8 cellular contexts compared by ENCODE assay signal in genomic region chr17:48997103-48997826, GRCh38. TPM values are rescaled to one million over a fixed set of nuclear protein-coding genes. Genes with fewer than 3 reads are reported as not detected.
DNase-seq lines count a peak whose midpoint lies in the region; ATAC-seq and TF ChIP-seq lines count a peak whose summit lies in the region.

TSS of gene IGF2BP1 (plus strand) at chr17:48997385. CDS start at chr17:48997746, 361 bp downstream.

- no peaks in the 10 kb centered on the region for H3K36me3 ChIP-seq in upper lobe of right lung

- peak; percentile 38 for DNase-seq in COLO829 (ENCODE audit: low spot score)
- DNase-seq in Jurkat, Clone E6-1 (ENCODE audit: low read depth, low spot score) = peak; percentile 46
- DNase-seq in activated T-helper 2 cell treated with anti-CD3 and anti-CD28 coated beads, Interferon-gamma antibody, Interleukin-2, Interleukin-4, amounts not matched to agents 10 μg/mL and 5 μg/mL and 100 μg/mL, durations not matched to agents 14 hours and 24 hours and 36 hours (ENCODE audit: low spot score) = no peak
- no peak for DNase-seq in upper lobe of right lung
- DNase-seq in nucleus accumbens (lab: John Stamatoyannopoulos, UW) = no peak
- no peak for DNase-seq in Kasumi-1 (lab: John Stamatoyannopoulos, UW)

- H3K9me3 ChIP-seq in iPS-18c (ENCODE audit: control insufficient read depth, insufficient read depth, low read length) (no peaks in the 10 kb centered on the region), upper lobe of right lung (no peaks in the 10 kb centered on the region)

- H3K4me3 Mint-ChIP-seq in activated T-helper 2 cell treated with anti-CD3 and anti-CD28 coated beads, Interferon-gamma antibody, Interleukin-2, Interleukin-4, amounts not matched to agents 10 μg/mL and 5 μg/mL and 100 μg/mL, durations not matched to agents 14 hours and 24 hours and 36 hours (ENCODE audit: low read depth) = peak within 1 kb of the TSS; percentile 30

- H3K27me3 Mint-ChIP-seq in activated T-helper 2 cell treated with anti-CD3 and anti-CD28 coated beads, Interferon-gamma antibody, Interleukin-2, Interleukin-4, amounts not matched to agents 10 μg/mL and 5 μg/mL and 100 μg/mL, durations not matched to agents 14 hours and 24 hours and 36 hours (ENCODE audit: low read depth) = peaks cover 81% of the 10 kb centered on the region

- H3K36me3 Mint-ChIP-seq in activated T-helper 2 cell treated with anti-CD3 and anti-CD28 coated beads, Interferon-gamma antibody, Interleukin-2, Interleukin-4, amounts not matched to agents 10 μg/mL and 5 μg/mL and 100 μg/mL, durations not matched to agents 14 hours and 24 hours and 36 hours (ENCODE audit: low read depth) = no peaks in the 10 kb centered on the region

- no peaks in the 10 kb centered on the region for H3K9me3 Mint-ChIP-seq in activated T-helper 2 cell treated with anti-CD3 and anti-CD28 coated beads, Interferon-gamma antibody, Interleukin-2, Interleukin-4, amounts not matched to agents 10 μg/mL and 5 μg/mL and 100 μg/mL, durations not matched to agents 14 hours and 24 hours and 36 hours

- H3K4me1 Mint-ChIP-seq in activated T-helper 2 cell treated with anti-CD3 and anti-CD28 coated beads, Interferon-gamma antibody, Interleukin-2, Interleukin-4, amounts not matched to agents 10 μg/mL and 5 μg/mL and 100 μg/mL, durations not matched to agents 14 hours and 24 hours and 36 hours (ENCODE audit: low read depth) = peaks cover 9% of the 10 kb centered on the region

- peak within 1 kb of the TSS; percentile 39 for H3K27ac Mint-ChIP-seq in activated T-helper 2 cell treated with anti-CD3 and anti-CD28 coated beads, Interferon-gamma antibody, Interleukin-2, Interleukin-4, amounts not matched to agents 10 μg/mL and 5 μg/mL and 100 μg/mL, durations not matched to agents 14 hours and 24 hours and 36 hours

- ATAC-seq in upper lobe of right lung (peak; percentile 31), GM19023 (IDR thresholded peaks at IDR 0.05; ENCODE audit: unreplicated experiment) (no peak)

- no peak for TF ChIP-seq CTCF in upper lobe of right lung (IDR thresholded peaks at IDR 0.05)

- peaks cover 10% of the 10 kb centered on the region for H3K4me1 ChIP-seq in upper lobe of right lung

- intact Hi-C loops in activated T-helper 2 cell treated with anti-CD3 and anti-CD28 coated beads, Interferon-gamma antibody, Interleukin-2, Interleukin-4, amounts not matched to agents 10 μg/mL and 5 μg/mL and 100 μg/mL, durations not matched to agents 14 hours and 24 hours and 36 hours (cut with micrococcal nuclease) = loop anchor here (5.0 kb wide), 4 partner anchors 245 to 500 kb away; partner anchors contain the start of genes HOXB7 and NGFR
- intact Hi-C loops in upper lobe of right lung (cut with DNase I) = no loop called here

- peak within 1 kb of the TSS; percentile 76 for H3K4me3 ChIP-seq in Jurkat, Clone E6-1 (ENCODE audit: low read length)
- H3K4me3 ChIP-seq in iPS-18c (ENCODE audit: insufficient read depth, low read depth, low read length) = peak within 1 kb of the TSS; percentile 92
- no peak within 1 kb of the TSS for H3K4me3 ChIP-seq in upper lobe of right lung

- H3K27me3 ChIP-seq in upper lobe of right lung = peaks cover 97% of the 10 kb centered on the region

- no peak within 1 kb of the TSS for H3K27ac ChIP-seq in upper lobe of right lung

RNA-seq across cellular contexts. Expression of gene IGF2BP1, which starts in this region (rescaled TPM):
- polyA plus RNA-seq in Jurkat, Clone E6-1 (2012; ENCODE audit: insufficient read depth, insufficient read length) = 29.5 TPM
- total RNA-seq in activated T-helper 2 cell treated with anti-CD3 and anti-CD28 coated beads, Interferon-gamma antibody, Interleukin-2, Interleukin-4, amounts not matched to agents 10 μg/mL and 5 μg/mL and 100 μg/mL, durations not matched to agents 14 hours and 24 hours and 36 hours = 0.09 and 0.32 TPM in 2 replicates
- total RNA-seq in upper lobe of right lung = not detected

Comparison
In these comparisons a context has a peak if more than half of its experiments do, and no peak if none do; other contexts are left out.
1. Peak in ATAC-seq in upper lobe of right lung; RNA of the gene not detected or under 1 TPM.
2. DNase-seq: peak in COLO829 (single experiment) and Jurkat, Clone E6-1 (single experiment); none in activated T-helper 2 cell treated with anti-CD3 and anti-CD28 coated beads, Interferon-gamma antibody, Interleukin-2, Interleukin-4, amounts not matched to agents 10 μg/mL and 5 μg/mL and 100 μg/mL, durations not matched to agents 14 hours and 24 hours and 36 hours (single experiment), upper lobe of right lung (single experiment), nucleus accumbens (0 of 56) and Kasumi-1 (0 of 2).